In the genomic region with DNA sequence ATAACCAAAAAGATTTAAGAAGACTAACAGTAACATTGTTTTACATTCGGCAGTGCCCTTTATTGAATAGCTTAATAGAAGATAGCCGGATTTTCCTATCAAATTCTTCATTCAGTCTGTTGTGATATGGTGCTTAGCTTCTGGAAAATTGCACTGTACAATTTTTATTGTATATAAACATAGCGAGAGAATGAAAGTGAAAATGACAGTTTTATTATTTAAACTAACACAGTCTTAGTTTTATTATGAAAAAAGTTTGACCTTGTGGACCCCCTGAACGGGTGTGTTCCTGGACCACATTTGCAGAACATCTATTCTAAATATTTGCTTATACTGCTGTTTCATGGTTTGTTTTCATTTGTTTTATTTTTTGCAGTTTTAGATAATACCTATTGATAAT, we compare ENCODE assay signal across 33 cellular contexts. TPM values are rescaled to one million over a fixed set of nuclear protein-coding genes. Genes with fewer than 3 reads are reported as not detected.
DNase-seq lines count a peak whose midpoint lies in the region; ATAC-seq, FAIRE-seq and TF ChIP-seq lines count a peak whose summit lies in the region.
"Had no signal": no experiment of that assay in that cellular context is flagged by ENCODE, and none has a peak within 500 bp of the region (broad histone marks: within the 10 kb centered on the region; RNA-seq: fewer than 3 reads in every experiment).

No MANE protein-coding gene starts in this region.

- no peak overlapping the region for H3K27ac ChIP-seq in CD4-positive, alpha-beta memory T cell (ENCODE audit: low read depth, low read length)
- H3K27ac ChIP-seq in hepatocyte (no peak overlapping the region), SJCRH30 (no peak overlapping the region)
- H3K27ac ChIP-seq: BLaER1 treated with 17β-estradiol and CSF1 and Interleukin-3, amounts not matched to agents 10 nM and 100 nM; esophagus muscularis mucosa; psoas muscle; SK-N-MC; thoracic aorta had no signal

- intact Hi-C loops in CD4-positive, alpha-beta memory T cell (cut with micrococcal nuclease) = no loop called here

- CTCF ChIA-PET in CD4-positive, alpha-beta memory T cell (lab: Charles Lee; ENCODE audit: partially characterized antibody) = interaction anchor here (0.9 to 2.0 kb wide), 4 partner anchors 12 to 147 kb away, joined by 4 to 8 read pairs (median 6); partner anchors contain the start of gene MED4
- CTCF ChIA-PET in T-cell (lab: Charles Lee) = interaction anchor here in 1 of 2 donors (1.0 to 1.5 kb wide), 2 partner anchors 10 to 339 kb away, joined by 3 to 4 read pairs; no protein-coding TSS in a partner anchor

- H3K4me3 ChIP-seq in CD4-positive, alpha-beta memory T cell (ENCODE audit: low read length in 2 of 2) = no peak overlapping the region
- H3K4me3 ChIP-seq in hepatocyte (no peak overlapping the region), SJCRH30 (no peak overlapping the region)
- H3K4me3 ChIP-seq: BLaER1 treated with 17β-estradiol and CSF1 and Interleukin-3, amounts not matched to agents 10 nM and 100 nM; esophagus muscularis mucosa; psoas muscle; SK-N-MC; thoracic aorta had no signal

- H3K9me3 Mint-ChIP-seq in CD4-positive, alpha-beta memory T cell = no peaks in the 10 kb centered on the region
- H3K9me3 Mint-ChIP-seq in T-cell = no peaks in the 10 kb centered on the region
- no peaks in the 10 kb centered on the region for H3K9me3 Mint-ChIP-seq in osteocyte (ENCODE audit: unreplicated experiment)
- H3K9me3 Mint-ChIP-seq: activated CD4-positive, alpha-beta memory T cell treated with anti-CD3 and anti-CD28 coated beads for 36 hours; T-helper 1 cell treated with Interleukin-12 subunit alpha and Interleukin-12 subunit beta and Interleukin-4 antibody, amounts not matched to agents 30 μg/mL and 1 μg/mL, for 36 hours had no signal

- POLR2A ChIA-PET in CD4-positive, alpha-beta memory T cell (lab: Charles Lee; ENCODE audit: partially characterized antibody) = interaction anchor here (0.8 to 3.1 kb wide), 5 partner anchors 9 to 115 kb away, joined by 4 to 14 read pairs (median 9); partner anchors contain the start of gene ITM2B
- POLR2A ChIA-PET in T-cell (lab: Charles Lee) = interaction anchor here in 1 of 2 donors (1.0 to 1.5 kb wide), 3 partner anchors 57 to 110 kb away, joined by 3 to 4 read pairs (median 3); no protein-coding TSS in a partner anchor

- peaks cover 99% of the 10 kb centered on the region for H3K79me2 ChIP-seq in hepatocyte

- ATAC-seq in T-cell (replicated peaks in 1 of 4) = no peak
- ATAC-seq: psoas muscle had no signal

- DNase-seq in CD4-positive, alpha-beta memory T cell = no peak
- DNase-seq in T-cell (no peak), hepatocyte (ENCODE audit: low spot score) (no peak), osteocyte (ENCODE audit: extremely low spot score, unreplicated experiment) (no peak), urothelium cell line (ENCODE audit: low spot score) (no peak), SJCRH30 (no peak)
- DNase-seq in stimulated activated CD4-positive, alpha-beta T cell treated with anti-CD3 and anti-CD28 coated beads, Interleukin-4, amount 100 ng/mL, for 24 hours = no peak
- DNase-seq: activated CD4-positive, alpha-beta memory T cell treated with anti-CD3 and anti-CD28 coated beads for 36 hours; activated CD4-positive, alpha-beta T cell treated with anti-CD3 and anti-CD28 coated beads for 1 hour; activated CD8-positive, alpha-beta memory T cell treated with anti-CD3 and anti-CD28 coated beads, Interleukin-2, amount 50 U/mL, for 48 hours; cortex of kidney; DMS79 treated with DMSO at 0.1 percent for 48 hours; foreskin fibroblast; GDM1; HCEC 1CT; Karpas-422; NCI-H1417; NCI-H2081; NCI-H2227 treated with DMSO at 0.1 percent for 48 hours; NCI-H526 treated with DMSO at 0.1 percent for 48 hours; NK-92 treated with Interleukin-12 subunit alpha and Interleukin-12 subunit beta, amount 100 ng/mL, for 24 hours; occipital lobe; psoas muscle; stimulated activated CD4-positive, alpha-beta T cell treated with anti-CD3 and anti-CD28 coated beads, Interleukin-15, amount 100 ng/mL, for 24 hours; stimulated activated naive CD4-positive, alpha-beta T cell had no signal

- no peak for TF ChIP-seq CTCF in hepatocyte (IDR thresholded peaks at IDR 0.05; ENCODE audit: poor library complexity)
- TF ChIP-seq CTCF in osteocyte (IDR thresholded peaks at IDR 0.05) = no peak

- H3K27me3 Mint-ChIP-seq in CD4-positive, alpha-beta memory T cell = no peaks in the 10 kb centered on the region
- H3K27me3 Mint-ChIP-seq in T-cell (no peaks in the 10 kb centered on the region), osteocyte (ENCODE audit: unreplicated experiment) (no peaks in the 10 kb centered on the region)
- H3K27me3 Mint-ChIP-seq: activated CD4-positive, alpha-beta memory T cell treated with anti-CD3 and anti-CD28 coated beads for 36 hours had no signal

- peak overlapping the region in 5 of 7 donors; percentile 25 to 79 (median 57) for H3K27ac Mint-ChIP-seq in CD4-positive, alpha-beta memory T cell
- no peak overlapping the region for H3K27ac Mint-ChIP-seq in T-cell
- H3K27ac Mint-ChIP-seq in osteocyte (ENCODE audit: unreplicated experiment) = peak overlapping the region; percentile 3
- H3K27ac Mint-ChIP-seq: activated CD4-positive, alpha-beta memory T cell treated with anti-CD3 and anti-CD28 coated beads for 36 hours; T-helper 1 cell treated with Interleukin-12 subunit alpha and Interleukin-12 subunit beta and Interleukin-4 antibody, amounts not matched to agents 30 μg/mL and 1 μg/mL, for 36 hours had no signal

- H3K4me2 ChIP-seq in hepatocyte = peak overlapping the region; percentile 15

- WGBS in hepatocyte (ENCODE audit: low lambda C conversion rate, missing lambda C conversion rate) = 53% methylated on average over 4 of the region's 4 CpGs

- peaks cover 93% of the 10 kb centered on the region for H3K4me1 ChIP-seq in CD4-positive, alpha-beta memory T cell (ENCODE audit: insufficient read depth, low read length)
- H3K4me1 ChIP-seq in hepatocyte (ENCODE audit: insufficient read depth) (peaks cover 18% of the 10 kb centered on the region), SJCRH30 (peaks cover 5% of the 10 kb centered on the region)

- H3K4me3 Mint-ChIP-seq in CD4-positive, alpha-beta memory T cell = peak overlapping the region in 7 of 8 donors; percentile 20 to 71 (median 64)
- H3K4me3 Mint-ChIP-seq in T-cell (peak overlapping the region in 2 of 3 donors; percentile 22 to 58), osteocyte (ENCODE audit: unreplicated experiment) (no peak overlapping the region)
- H3K4me3 Mint-ChIP-seq: activated CD4-positive, alpha-beta memory T cell treated with anti-CD3 and anti-CD28 coated beads for 36 hours; T-helper 1 cell treated with Interleukin-12 subunit alpha and Interleukin-12 subunit beta and Interleukin-4 antibody, amounts not matched to agents 30 μg/mL and 1 μg/mL, for 36 hours had no signal

- peaks cover 23 to 56% of the 10 kb centered on the region in 2 donors for H3K36me3 Mint-ChIP-seq in CD4-positive, alpha-beta memory T cell
- H3K36me3 Mint-ChIP-seq in T-cell = peaks cover 43% of the 10 kb centered on the region
- H3K36me3 Mint-ChIP-seq in osteocyte (ENCODE audit: unreplicated experiment) = peaks cover 4% of the 10 kb centered on the region

- FAIRE-seq in urothelium cell line (lab: Jason Lieb, UNC) = no peak
- FAIRE-seq: astrocyte, keratinocyte, TTC549 had no signal

- H2AFZ ChIP-seq in hepatocyte = no peak overlapping the region

- peaks cover 82% of the 10 kb centered on the region for H4K20me1 ChIP-seq in hepatocyte (ENCODE audit: insufficient read depth, poor library complexity, severe bottlenecking)

- no peaks in the 10 kb centered on the region for H3K27me3 ChIP-seq in CD4-positive, alpha-beta memory T cell (ENCODE audit: insufficient read depth, low read length)
- H3K27me3 ChIP-seq in hepatocyte (no peaks in the 10 kb centered on the region), SJCRH30 (no peaks in the 10 kb centered on the region)
- H3K27me3 ChIP-seq: BLaER1 treated with 17β-estradiol and CSF1 and Interleukin-3, amounts not matched to agents 10 nM and 100 nM; esophagus muscularis mucosa had no signal

- no peaks in the 10 kb centered on the region for H3K9me2 ChIP-seq in hepatocyte (replicated peaks; ENCODE audit: insufficient read depth)

- H3K9me3 ChIP-seq in CD4-positive, alpha-beta memory T cell (ENCODE audit: control insufficient read depth in 1 of 2, low read length in 2 of 2) = no peaks in the 10 kb centered on the region
- H3K9me3 ChIP-seq in hepatocyte (ENCODE audit: low read depth) = no peaks in the 10 kb centered on the region
- no peaks in the 10 kb centered on the region for H3K9me3 ChIP-seq in SJCRH30 (replicated peaks)
- H3K9me3 ChIP-seq: esophagus muscularis mucosa, psoas muscle, thoracic aorta had no signal

- H3K4me1 Mint-ChIP-seq in CD4-positive, alpha-beta memory T cell = peaks cover 52 to 81% (median 63%) of the 10 kb centered on the region in 4 donors
- H3K4me1 Mint-ChIP-seq in T-cell (peaks cover 82 to 85% (median 83%) of the 10 kb centered on the region in 3 donors), osteocyte (ENCODE audit: unreplicated experiment) (peaks cover 53% of the 10 kb centered on the region)

- H3K36me3 ChIP-seq in CD4-positive, alpha-beta memory T cell (ENCODE audit: insufficient read depth, low read length) = peaks cover 3% of the 10 kb centered on the region
- H3K36me3 ChIP-seq in hepatocyte (replicated peaks; ENCODE audit: insufficient read depth, low read depth) (no peaks in the 10 kb centered on the region), SJCRH30 (peaks cover 17% of the 10 kb centered on the region)
- H3K36me3 ChIP-seq: thoracic aorta had no signal

RNA-seq across cellular contexts. Expression of gene ITM2B, which starts 8.6 kb away (rescaled TPM):
- total RNA-seq in CD4-positive, alpha-beta memory T cell = 100 to 1,000 TPM; 653 to 670 TPM
- polyA plus RNA-seq in CD4-positive, alpha-beta memory T cell = 1,000 to 10,000 TPM; 1,454 to 1,558 TPM
- total RNA-seq in T-cell = 100 to 1,000 TPM; 347 to 539 (median 452) TPM
- 438 and 449 TPM in 2 replicates for total RNA-seq in hepatocyte
- 572 and 588 TPM in 2 replicates for polyA plus RNA-seq in hepatocyte
- total RNA-seq in osteocyte = 502 and 510 TPM in 2 replicates
- total RNA-seq in SJCRH30 (2014; rRNA removed; shearing (Covaris generic)) = 124 and 133 TPM in 2 replicates

Comparison
In these comparisons a context has a peak if more than half of its experiments do, and no peak if none do; other contexts are left out.
1. H3K27ac Mint-ChIP-seq: peak in CD4-positive, alpha-beta memory T cell (5 of 7) and osteocyte (single experiment); none in T-cell (0 of 2).